Comparison of ENCODE assay signal across 8 cellular contexts in the genomic region with DNA sequence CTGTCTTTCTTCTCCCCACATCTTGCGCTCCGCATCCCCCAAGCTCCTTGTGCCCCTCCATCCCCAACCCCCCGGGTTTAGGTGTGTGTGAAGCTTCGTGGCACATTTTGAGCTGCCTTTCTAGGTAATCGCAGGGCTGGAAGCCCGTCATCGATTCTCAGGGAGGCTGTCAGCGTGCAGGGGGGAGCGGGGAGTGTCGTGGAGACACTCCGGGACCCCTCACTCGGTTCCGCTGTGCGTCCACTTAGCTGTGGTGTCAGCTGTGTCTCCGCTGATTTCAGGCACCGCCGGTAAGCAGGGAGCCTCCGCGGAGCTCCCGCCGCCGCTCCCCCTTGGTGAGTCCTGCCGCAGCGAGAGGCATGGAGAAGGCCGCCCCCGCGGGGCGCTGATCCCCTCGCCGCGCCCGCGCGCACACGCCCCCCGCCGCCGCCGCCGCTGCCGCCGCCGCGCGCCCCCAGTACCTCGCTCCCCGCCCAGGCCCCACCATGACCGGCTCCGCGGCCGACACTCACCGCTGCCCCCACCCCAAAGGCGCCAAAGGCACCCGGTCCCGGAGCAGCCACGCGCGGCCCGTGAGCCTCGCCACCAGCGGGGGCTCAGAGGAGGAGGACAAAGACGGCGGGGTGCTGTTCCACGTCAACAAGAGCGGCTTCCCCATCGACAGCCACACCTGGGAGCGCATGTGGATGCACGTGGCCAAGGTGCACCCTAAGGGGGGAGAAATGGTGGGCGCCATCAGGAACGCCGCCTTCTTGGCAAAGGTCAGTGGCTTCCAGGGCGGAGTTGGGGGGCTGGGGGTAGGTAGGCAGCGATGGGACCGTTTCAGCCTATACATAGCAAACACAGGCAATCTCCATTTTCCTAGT. TPM values are rescaled to one million over a fixed set of nuclear protein-coding genes. Genes with fewer than 3 reads are reported as not detected.
DNase-seq lines count a peak whose midpoint lies in the region; ATAC-seq, FAIRE-seq and TF ChIP-seq lines count a peak whose summit lies in the region.

No MANE protein-coding gene starts in this region.

- no peaks in the 10 kb centered on the region for H4K20me1 ChIP-seq in OCI-LY7 (ENCODE audit: insufficient read depth, low read length)

- peaks cover 1% of the 10 kb centered on the region for H3K36me3 Mint-ChIP-seq in T-helper 2 cell treated with Interferon-gamma antibody and Interleukin-4, amounts not matched to agents 5 μg/mL and 100 μg/mL, for 36 hours (ENCODE audit: low read depth)

- H2AFZ ChIP-seq in OCI-LY7 (ENCODE audit: low read length): peak overlapping the region; percentile 13; the same call in 1 of the 2 replicates

- no peak for TF ChIP-seq CTCF in OCI-LY7 (conservative IDR thresholded peaks at IDR 0.05; ENCODE audit: low read length)
- TF ChIP-seq CTCF in esophagus muscularis mucosa (IDR thresholded peaks at IDR 0.05): no peak
- TF ChIP-seq CTCF in pancreas (IDR thresholded peaks at IDR 0.05): no peak
- TF ChIP-seq CTCF in GM13976 (IDR thresholded peaks at IDR 0.05; ENCODE audit: borderline replicate concordance, control extremely low read depth, extremely low read depth, insufficient read depth, missing control alignments): no peak

- no peaks in the 10 kb centered on the region for H3K36me3 ChIP-seq in OCI-LY7 (ENCODE audit: insufficient read depth, low read length)
- no peaks in the 10 kb centered on the region for H3K36me3 ChIP-seq in esophagus muscularis mucosa
- H3K36me3 ChIP-seq in pancreas: no peaks in the 10 kb centered on the region
- H3K36me3 ChIP-seq in small intestine (ENCODE audit: control insufficient read depth in 2 of 2, insufficient read depth in 2 of 2, low read length in 2 of 2): no peaks in the 10 kb centered on the region

- peak in 2 of 4 donors; percentile 19 to 25 for ATAC-seq in pancreas
- ATAC-seq in HG03378 (IDR thresholded peaks at IDR 0.05; ENCODE audit: unreplicated experiment): no peak

- peaks cover 6% of the 10 kb centered on the region for H3K9me3 Mint-ChIP-seq in T-helper 2 cell treated with Interferon-gamma antibody and Interleukin-4, amounts not matched to agents 5 μg/mL and 100 μg/mL, for 36 hours

- H3K4me1 ChIP-seq in OCI-LY7 (ENCODE audit: insufficient read depth, low read length, poor library complexity, severe bottlenecking): peaks cover 67% of the 10 kb centered on the region
- H3K4me1 ChIP-seq in esophagus muscularis mucosa: peaks cover 12 to 32% (median 30%) of the 10 kb centered on the region in 4 donors
- H3K4me1 ChIP-seq in pancreas: no peaks in the 10 kb centered on the region
- no peaks in the 10 kb centered on the region for H3K4me1 ChIP-seq in small intestine (ENCODE audit: control insufficient read depth in 2 of 2, insufficient read depth in 1 of 2, low read depth in 1 of 2, low read length in 1 of 2)

- H3K4me2 ChIP-seq in OCI-LY7 (ENCODE audit: low read length): peak overlapping the region; percentile 54

- DNase-seq in T-helper 2 cell treated with Interferon-gamma antibody and Interleukin-4, amounts not matched to agents 5 μg/mL and 100 μg/mL, for 36 hours (ENCODE audit: low spot score): no peak
- DNase-seq in T-helper 2 cell: no peak
- DNase-seq in OCI-LY7 (ENCODE audit: low spot score): no peak
- no peak for DNase-seq in esophagus muscularis mucosa (ENCODE audit: extremely low spot score)
- peak in 3 of 6 donors; percentile 20 to 62 (median 60) for DNase-seq in pancreas
- no peak for DNase-seq in small intestine
- DNase-seq in GM13976 (ENCODE audit: low spot score): no peak

- H3K27ac ChIP-seq in OCI-LY7 (ENCODE audit: low read depth, low read length, poor library complexity, severe bottlenecking): no peak overlapping the region
- H3K27ac ChIP-seq in esophagus muscularis mucosa (replicated peaks in 1 of 4): peak overlapping the region; percentile 18 to 67 (median 44)
- no peak overlapping the region for H3K27ac ChIP-seq in pancreas
- H3K27ac ChIP-seq in small intestine (ENCODE audit: low read depth in 1 of 2, low read length in 1 of 2): no peak overlapping the region

- TF ChIP-seq EP300 in esophagus muscularis mucosa (IDR thresholded peaks at IDR 0.05): no peak

- peak overlapping the region; percentile 68 for H3K4me3 ChIP-seq in OCI-LY7 (ENCODE audit: low read depth, low read length, poor library complexity, severe bottlenecking)
- H3K4me3 ChIP-seq in esophagus muscularis mucosa: peak overlapping the region; percentile 61 to 68 (median 66)
- H3K4me3 ChIP-seq in pancreas: peak overlapping the region; percentile 14 to 63 (median 31)
- peak overlapping the region in 1 of 2 donors; percentile 44 for H3K4me3 ChIP-seq in small intestine (ENCODE audit: low read depth in 1 of 2, low read length in 2 of 2)

- peak overlapping the region; percentile 92 for H3K4me3 Mint-ChIP-seq in T-helper 2 cell treated with Interferon-gamma antibody and Interleukin-4, amounts not matched to agents 5 μg/mL and 100 μg/mL, for 36 hours

- no peak overlapping the region for H3K27ac Mint-ChIP-seq in T-helper 2 cell treated with Interferon-gamma antibody and Interleukin-4, amounts not matched to agents 5 μg/mL and 100 μg/mL, for 36 hours

- CTCF ChIA-PET in OCI-LY7 (lab: Charles Lee; ENCODE audit: unreplicated experiment): interaction anchor here (0.6 kb wide), 1 partner anchor 38 kb away, joined by 3 read pairs; no protein-coding TSS in a partner anchor

- no peaks in the 10 kb centered on the region for H3K79me2 ChIP-seq in OCI-LY7 (ENCODE audit: insufficient read depth, low read depth, low read length)

- POLR2A ChIA-PET in OCI-LY7 (lab: Charles Lee): interaction anchor here (1.8 kb wide), 1 partner anchor 12 kb away, joined by 4 read pairs; no protein-coding TSS in a partner anchor

- no peaks in the 10 kb centered on the region for H3K9me2 ChIP-seq in OCI-LY7 (ENCODE audit: insufficient read depth, low read length)

- peaks cover 60% of the 10 kb centered on the region for H3K27me3 Mint-ChIP-seq in T-helper 2 cell treated with Interferon-gamma antibody and Interleukin-4, amounts not matched to agents 5 μg/mL and 100 μg/mL, for 36 hours (ENCODE audit: low read depth)

- no peak for TF ChIP-seq POLR2A in esophagus muscularis mucosa (IDR thresholded peaks at IDR 0.05; ENCODE audit: low read depth)

- peaks cover 8% of the 10 kb centered on the region for H3K4me1 Mint-ChIP-seq in T-helper 2 cell treated with Interferon-gamma antibody and Interleukin-4, amounts not matched to agents 5 μg/mL and 100 μg/mL, for 36 hours (ENCODE audit: low read depth)

- WGBS in esophagus muscularis mucosa: 0% methylated on average over 13 of the region's 74 CpGs
- 4 to 5% methylated on average over 71 to 74 of the region's 74 CpGs for WGBS in pancreas, 2 donors
- 6 to 10% (median 6%) methylated on average over 39 to 74 of the region's 74 CpGs for WGBS in small intestine, 3 donors

- in situ Hi-C loops in GM13976 (cut with MboI; ENCODE audit: low sequenced_read_pairs, unreplicated experiment): no loop called here

- H3K9me3 ChIP-seq in OCI-LY7 (ENCODE audit: low read length) (peaks cover 9% of the 10 kb centered on the region; the same call in 1 of the 2 replicates), esophagus muscularis mucosa (no peaks in the 10 kb centered on the region), pancreas (no peaks in the 10 kb centered on the region), small intestine (ENCODE audit: control insufficient read depth, low read depth) (no peaks in the 10 kb centered on the region)

- no peak for FAIRE-seq in pancreas (lab: Jason Lieb, UNC)
- no peak for FAIRE-seq in small intestine (lab: Jason Lieb, UNC)

- intact Hi-C loops in OCI-LY7 (cut with micrococcal nuclease; ENCODE audit: unreplicated experiment): no loop called here
- intact Hi-C loops in esophagus muscularis mucosa (cut with DNase I): no loop called here
- intact Hi-C loops in pancreas (cut with DNase I): no loop called here

- no TSS peak for BruUV-seq in OCI-LY7 (replicated peaks; lab: Mats Ljungman, UMichigan)

- H3K27me3 ChIP-seq in esophagus muscularis mucosa (peaks cover 0 to 18% (median 0%) of the 10 kb centered on the region in 4 donors), pancreas (no peaks in the 10 kb centered on the region), small intestine (ENCODE audit: control insufficient read depth in 2 of 2, insufficient read depth in 2 of 2, low read length in 2 of 2) (no peaks in the 10 kb centered on the region)

RNA-seq across cellular contexts. Expression of a gene that starts 0.9 kb away (rescaled TPM):
- total RNA-seq in OCI-LY7 (2014; rRNA removed; shearing (Covaris generic)): 3.4 and 7.3 TPM in 2 replicates
- 7.4 and 7.5 TPM in 2 replicates for total RNA-seq in OCI-LY7 (2022)
- total RNA-seq in esophagus muscularis mucosa: 1 to 10 TPM; 1.9 to 8.3 (median 2.6) TPM
- total RNA-seq in pancreas: 1 to 10 TPM in 1 of 6 donors, under 1 TPM in 4, not detected in 1; 0.16 to 1.9 (median 0.57) TPM
- polyA plus RNA-seq in pancreas: under 1 TPM; 0.15 to 0.35 TPM
- polyA plus RNA-seq in small intestine: under 1 TPM in 2 of 3 donors, not detected in 1; 0.27 to 0.30 TPM

Comparison
In these comparisons a context has a peak if more than half of its experiments do, and no peak if none do; other contexts are left out.
1. H3K27ac ChIP-seq: peak in esophagus muscularis mucosa (4 of 4); none in OCI-LY7 (single experiment), pancreas (0 of 4) and small intestine (0 of 2).